In genomic region chr5:128537306-128537998, GRCh38 we compare ENCODE assay signal across 8 cellular contexts. TPM values are rescaled to one million over a fixed set of nuclear protein-coding genes. Genes with fewer than 3 reads are reported as not detected.
DNase-seq lines count a peak whose midpoint lies in the region; ATAC-seq, FAIRE-seq and TF ChIP-seq lines count a peak whose summit lies in the region.

No MANE protein-coding gene starts in this region.

- ATAC-seq in central memory CD8-positive, alpha-beta T cell (replicated peaks; ENCODE audit: extremely low read depth, poor library complexity, severe bottlenecking) = no peak
- ATAC-seq in HepG2 = peak; percentile 49
- no peak for ATAC-seq in HG03442 (IDR thresholded peaks at IDR 0.05; ENCODE audit: unreplicated experiment)

- peak; percentile 66 for DNase-seq in Daoy (ENCODE audit: low read depth)
- peak; percentile 61 to 73 for DNase-seq in Kasumi-1 (lab: John Stamatoyannopoulos, UW)
- no peak for DNase-seq in central memory CD8-positive, alpha-beta T cell (ENCODE audit: low spot score in 2 of 2)
- DNase-seq in HepG2 (ENCODE audit: low spot score) = no peak
- DNase-seq in transverse colon = no peak
- no peak for DNase-seq in central memory CD4-positive, alpha-beta T cell
- DNase-seq in cerebellar nuclear complex (lab: John Stamatoyannopoulos, UW) = no peak

- H3K36me3 ChIP-seq in HepG2 (replicated peaks in 1 of 2; ENCODE audit: control insufficient read depth in 1 of 2, insufficient read depth in 2 of 2, low read length in 2 of 2) = no peaks in the 10 kb centered on the region
- no peaks in the 10 kb centered on the region for H3K36me3 ChIP-seq in transverse colon

- no peak overlapping the region for H3K27ac ChIP-seq in HepG2 (ENCODE audit: extremely low read length, insufficient read depth, low read length)
- peak overlapping the region in 3 of 4 donors; percentile 13 to 42 (median 26) for H3K27ac ChIP-seq in transverse colon

- FAIRE-seq in HepG2 (lab: Jason Lieb, UNC) = no peak

- H3K4me1 Mint-ChIP-seq in central memory CD8-positive, alpha-beta T cell = no peaks in the 10 kb centered on the region

- 70% methylated on average over 42 of the region's 73 CpGs for WGBS in HepG2 (ENCODE audit: low lambda C conversion rate)
- WGBS in transverse colon (ENCODE audit: low coverage in 1 of 2), 2 donors = 6% methylated on average over 68 of the region's 73 CpGs; no CpG with 5 or more reads in 1 of the 2 donors

- TF ChIP-seq POLR2A in HepG2 (IDR thresholded peaks at IDR 0.05; ENCODE audit: insufficient read depth in 1 of 2, low read depth in 2 of 2, low read length in 2 of 2) = no peak
- TF ChIP-seq POLR2A in transverse colon (IDR thresholded peaks at IDR 0.05) = no peak

- CTCF ChIA-PET in HepG2 (lab: Yijun Ruan, JAX; ENCODE audit: low intra/inter-chr PET ratio, low total read pairs) = no interaction called here

- in situ Hi-C loops in HepG2 (cut with HindIII; ENCODE audit: extremely low pct_ligation_motif_present, low pct_unique_long_range_greater_than_20kb) (no loop called here), transverse colon (cut with MboI; ENCODE audit: low pct_ligation_motif_present in 1 of 4, low pct_unique_long_range_greater_than_20kb in 1 of 4, low sequenced_read_pairs in 3 of 4) (no loop called here)

- no peaks in the 10 kb centered on the region for H3K79me2 ChIP-seq in HepG2 (ENCODE audit: insufficient read depth, low read length)

- no peak for TF ChIP-seq EP300 in HepG2 (IDR thresholded peaks at IDR 0.05; ENCODE audit: low read depth in 2 of 2, low read length in 2 of 2)
- TF ChIP-seq EP300 in HepG2 (CRISPR knock-in tag; IDR thresholded peaks at IDR 0.05; ENCODE audit: borderline replicate concordance) = no peak
- TF ChIP-seq EP300 in transverse colon (IDR thresholded peaks at IDR 0.05; ENCODE audit: low read depth) = no peak

- no peak overlapping the region for H3K4me3 ChIP-seq in HepG2 (replicated peaks in 1 of 3; ENCODE audit: insufficient read depth in 1 of 3, low read depth in 2 of 3, low read length in 3 of 3)
- peak overlapping the region; percentile 21 to 56 (median 32) for H3K4me3 ChIP-seq in transverse colon

- no peaks in the 10 kb centered on the region for H3K4me1 ChIP-seq in HepG2 (ENCODE audit: insufficient read depth, low read length)
- peaks cover 0 to 18% (median 8%) of the 10 kb centered on the region in 4 donors for H3K4me1 ChIP-seq in transverse colon

- H3K9me3 ChIP-seq in HepG2 (ENCODE audit: low read length) (no peaks in the 10 kb centered on the region), transverse colon (no peaks in the 10 kb centered on the region)

- BruUV-seq in HepG2 (replicated peaks; lab: Mats Ljungman, UMichigan) = no TSS peak

- no peak overlapping the region for H2AFZ ChIP-seq in HepG2 (ENCODE audit: low read length)

- intact Hi-C loops in HepG2 (cut with micrococcal nuclease; ENCODE audit: unreplicated experiment) (no loop called here), transverse colon (cut with DNase I; ENCODE audit: low total_unique reads) (no loop called here)

- peaks cover 12% of the 10 kb centered on the region for H3K27me3 Mint-ChIP-seq in central memory CD8-positive, alpha-beta T cell

- POLR2A ChIA-PET in HepG2 (lab: Yijun Ruan, JAX) = no interaction called here

- H3K4me3 Mint-ChIP-seq in central memory CD8-positive, alpha-beta T cell = peak overlapping the region; percentile 25

- H4K20me1 ChIP-seq in HepG2 (ENCODE audit: insufficient read depth, low read length) = no peaks in the 10 kb centered on the region

- H3K9me3 Mint-ChIP-seq in central memory CD8-positive, alpha-beta T cell = peaks cover 4% of the 10 kb centered on the region

- H3K27ac Mint-ChIP-seq in central memory CD8-positive, alpha-beta T cell (ENCODE audit: low read depth) = no peak overlapping the region

- no peak overlapping the region for H3K9ac ChIP-seq in HepG2 (ENCODE audit: insufficient read depth, low read depth, low read length)

- no peak for TF ChIP-seq CTCF in HepG2 (CRISPR knock-in tag; IDR thresholded peaks at IDR 0.05)
- TF ChIP-seq CTCF in transverse colon (IDR thresholded peaks at IDR 0.05) = no peak

- H3K4me2 ChIP-seq in HepG2 (ENCODE audit: low read depth, low read length) = no peak overlapping the region; the same call in 1 of the 2 replicates

- peaks cover 3% of the 10 kb centered on the region for H3K36me3 Mint-ChIP-seq in central memory CD8-positive, alpha-beta T cell (ENCODE audit: insufficient read depth)

- H3K27me3 ChIP-seq in HepG2 (ENCODE audit: control insufficient read depth in 1 of 2, insufficient read depth in 2 of 2, low read length in 2 of 2) (peaks cover 0 to 20% of the 10 kb centered on the region in 2 experiments; a peak in 3 of 5 replicates), transverse colon (peaks cover 54% of the 10 kb centered on the region)

- no peak for TF ChIP-seq RAD21 in HepG2 (CRISPR knock-in tag; IDR thresholded peaks at IDR 0.05)

TF ChIP-seq in HepG2, 621 proteins besides CTCF, POLR2A, EP300 and RAD21 (continues in another document):
- TF ChIP-seq, protein P1, sequence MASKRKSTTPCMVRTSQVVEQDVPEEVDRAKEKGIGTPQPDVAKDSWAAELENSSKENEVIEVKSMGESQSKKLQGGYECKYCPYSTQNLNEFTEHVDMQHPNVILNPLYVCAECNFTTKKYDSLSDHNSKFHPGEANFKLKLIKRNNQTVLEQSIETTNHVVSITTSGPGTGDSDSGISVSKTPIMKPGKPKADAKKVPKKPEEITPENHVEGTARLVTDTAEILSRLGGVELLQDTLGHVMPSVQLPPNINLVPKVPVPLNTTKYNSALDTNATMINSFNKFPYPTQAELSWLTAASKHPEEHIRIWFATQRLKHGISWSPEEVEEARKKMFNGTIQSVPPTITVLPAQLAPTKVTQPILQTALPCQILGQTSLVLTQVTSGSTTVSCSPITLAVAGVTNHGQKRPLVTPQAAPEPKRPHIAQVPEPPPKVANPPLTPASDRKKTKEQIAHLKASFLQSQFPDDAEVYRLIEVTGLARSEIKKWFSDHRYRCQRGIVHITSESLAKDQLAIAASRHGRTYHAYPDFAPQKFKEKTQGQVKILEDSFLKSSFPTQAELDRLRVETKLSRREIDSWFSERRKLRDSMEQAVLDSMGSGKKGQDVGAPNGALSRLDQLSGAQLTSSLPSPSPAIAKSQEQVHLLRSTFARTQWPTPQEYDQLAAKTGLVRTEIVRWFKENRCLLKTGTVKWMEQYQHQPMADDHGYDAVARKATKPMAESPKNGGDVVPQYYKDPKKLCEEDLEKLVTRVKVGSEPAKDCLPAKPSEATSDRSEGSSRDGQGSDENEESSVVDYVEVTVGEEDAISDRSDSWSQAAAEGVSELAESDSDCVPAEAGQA (IDR thresholded peaks at IDR 0.05; ENCODE audit: low read depth) = no peak
- TF ChIP-seq, protein P1 (CRISPR knock-in tag; IDR thresholded peaks at IDR 0.05; ENCODE audit: borderline replicate concordance) = no peak
- TF ChIP-seq FLYWCH1 (CRISPR knock-in tag; IDR thresholded peaks at IDR 0.05) (no peak), NR2F2 (IDR thresholded peaks at IDR 0.05; ENCODE audit: borderline replicate concordance, low read depth) (no peak), NFE2 (CRISPR knock-in tag; IDR thresholded peaks at IDR 0.05) (no peak), ZNF879 (CRISPR knock-in tag; IDR thresholded peaks at IDR 0.05) (no peak), ZNF790 (CRISPR knock-in tag; IDR thresholded peaks at IDR 0.05; ENCODE audit: borderline replicate concordance) (no peak)

RNA-seq across cellular contexts. Expression of gene FBN2, which starts 0.6 kb away (rescaled TPM):
- total RNA-seq in Daoy (2014; rRNA removed; shearing (Covaris generic)) = 18.7 and 19.1 TPM in 2 replicates
- not detected in 2 replicates for total RNA-seq in HepG2 (2016; rRNA removed; fragmentation: Illumina TruSeq; extraction: Trizol)
- total RNA-seq in HepG2 (2016; cell fraction: cytosol; rRNA removed; fragmentation: Illumina TruSeq; extraction: Trizol; ENCODE audit: low read depth) = not detected in 2 replicates
- total RNA-seq in HepG2 (2016; cell fraction: insoluble cytoplasmic fraction; rRNA removed; fragmentation: Illumina TruSeq; extraction: Trizol) = not detected in 2 replicates
- total RNA-seq in HepG2 (2016; cell fraction: membrane; rRNA removed; fragmentation: Illumina TruSeq; extraction: Trizol) = not detected in 2 replicates
- 0.09 TPM in 1 of 2 replicates, not detected in the other for total RNA-seq in HepG2 (2016; cell fraction: nucleus; rRNA removed; fragmentation: Illumina TruSeq; extraction: Trizol)
- polyA plus RNA-seq in HepG2 (2011; rRNA removed) = under 0.01 TPM in 1 of 2 replicates, not detected in the other
- not detected in 2 replicates for polyA plus RNA-seq in HepG2 (2011; cell fraction: cytosol; rRNA removed)
- polyA plus RNA-seq in HepG2 (2011; cell fraction: nucleus; rRNA removed) = not detected in 2 replicates
- not detected in 2 replicates for polyA plus RNA-seq in HepG2 (2012)
- not detected in 2 replicates for polyA plus RNA-seq in HepG2 (2016; cell fraction: cytosol; fragmentation: Illumina TruSeq; extraction: Trizol; ENCODE audit: low read depth)
- not detected in 2 replicates for polyA plus RNA-seq in HepG2 (2016; cell fraction: insoluble cytoplasmic fraction; fragmentation: Illumina TruSeq; extraction: Trizol; ENCODE audit: low read depth)
- polyA plus RNA-seq in HepG2 (2016; cell fraction: membrane; fragmentation: Illumina TruSeq; extraction: Trizol; ENCODE audit: low read depth) = not detected in 2 replicates
- not detected in 2 replicates for polyA plus RNA-seq in HepG2 (2016; cell fraction: nucleus; fragmentation: Illumina TruSeq; extraction: Trizol; ENCODE audit: insufficient read depth, low read depth)
- polyA minus RNA-seq in HepG2 (2011; rRNA and poly(A)+ RNA removed; ENCODE audit: low replicate concordance) = 0.04 and 42.7 TPM in 2 replicates
- polyA minus RNA-seq in HepG2 (2011; cell fraction: cytosol; rRNA and poly(A)+ RNA removed) = not detected in 2 replicates
- polyA minus RNA-seq in HepG2 (2011; cell fraction: nucleus; rRNA and poly(A)+ RNA removed) = under 0.01 TPM in 1 of 2 replicates, not detected in the other
- 10 to 100 TPM in 1 of 4 donors, 1 to 10 TPM in 1, under 1 TPM in 2; 0.79 to 16.1 (median 2.6) TPM for total RNA-seq in transverse colon

Comparison
In these comparisons a context has a peak if more than half of its experiments do, and no peak if none do; other contexts are left out.
1. DNase-seq: peak in Daoy (single experiment) and Kasumi-1 (2 of 2); none in central memory CD8-positive, alpha-beta T cell (0 of 2), HepG2 (single experiment), transverse colon (single experiment), central memory CD4-positive, alpha-beta T cell (single experiment) and cerebellar nuclear complex (0 of 2).
2. H3K4me3 ChIP-seq: peak in transverse colon (4 of 4); none in HepG2 (0 of 3).